28 cellular contexts compared by ENCODE assay signal in the genomic region with DNA sequence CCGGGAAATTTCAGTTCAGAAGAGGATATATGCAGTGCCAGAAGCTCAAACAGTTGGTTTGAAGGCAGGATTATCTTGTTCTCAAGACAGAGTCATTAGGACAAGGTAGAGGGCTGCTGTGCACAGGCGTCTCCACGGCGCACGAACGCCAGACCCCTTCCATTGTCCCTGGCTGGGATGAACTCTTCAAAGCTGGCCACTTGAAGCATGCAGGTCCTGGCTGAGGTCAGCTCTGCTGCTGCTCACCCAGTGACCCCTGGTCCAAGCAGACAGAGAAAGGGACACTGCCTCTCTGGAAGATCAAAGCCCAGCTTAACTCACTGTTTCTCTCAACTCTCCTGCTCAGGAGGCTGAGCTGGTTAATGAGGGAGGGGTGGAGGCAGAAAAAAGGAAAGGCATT.
A peak's percentile ranks its signal among the peaks of the same experiment; 100 is the strongest.
DNase-seq lines count a peak whose midpoint lies in the region; ATAC-seq and TF ChIP-seq lines count a peak whose summit lies in the region.
"Had no signal": no experiment of that assay in that cellular context is flagged by ENCODE, and none has a peak within 500 bp of the region (broad histone marks: within the 10 kb centered on the region; RNA-seq: fewer than 3 reads in every experiment).

No MANE protein-coding gene starts in this region.

- no peaks in the 10 kb centered on the region for H3K9me3 ChIP-seq in neural progenitor cell (ENCODE audit: low read depth)
- H3K9me3 ChIP-seq in uterus = no peaks in the 10 kb centered on the region
- H3K9me3 ChIP-seq: thoracic aorta, vagina had no signal

- H3K4me2 ChIP-seq in neural progenitor cell = peak overlapping the region; percentile 45

- H3K4me1 ChIP-seq in neural progenitor cell = peaks cover 14% of the 10 kb centered on the region
- no peaks in the 10 kb centered on the region for H3K4me1 ChIP-seq in uterus
- H3K4me1 ChIP-seq: vagina had no signal

- no peak overlapping the region for H3K9ac ChIP-seq in neural progenitor cell

- peaks cover 3% of the 10 kb centered on the region for H4K20me1 ChIP-seq in neural progenitor cell (ENCODE audit: low read depth)

- ATAC-seq in activated T-cell treated with anti-CD3 and anti-CD28 coated beads, Interleukin-2, amount 50 U/mL, for 72 hours (replicated peaks in 1 of 2) = no peak
- ATAC-seq in HG03354 (IDR thresholded peaks at IDR 0.05; ENCODE audit: poor library complexity, severe bottlenecking, unreplicated experiment) = no peak
- ATAC-seq: effector memory CD8-positive, alpha-beta T cell; left ventricle myocardium superior; naive thymus-derived CD4-positive, alpha-beta T cell had no signal

- no peaks in the 10 kb centered on the region for H3K79me2 ChIP-seq in neural progenitor cell (ENCODE audit: low read depth)

- H3K4me1 Mint-ChIP-seq in neural progenitor cell = peaks cover 29% of the 10 kb centered on the region
- H3K4me1 Mint-ChIP-seq in activated T-cell treated with anti-CD3 and anti-CD28 coated beads, Interleukin-2, amount 50 U/mL, for 72 hours (ENCODE audit: low read depth) = no peaks in the 10 kb centered on the region
- H3K4me1 Mint-ChIP-seq: activated CD4-positive, alpha-beta T cell treated with anti-CD3 and anti-CD28 coated beads, Interleukin-2, amount 10 ng/mL, durations not matched to agents 7 days and 5 days; activated naive CD8-positive, alpha-beta T cell treated with anti-CD3 and anti-CD28 coated beads, Interleukin-2, amount 10 ng/mL, durations not matched to agents 7 days and 5 days; B cell; CD4-positive, alpha-beta memory T cell; naive thymus-derived CD4-positive, alpha-beta T cell had no signal

- H2AFZ ChIP-seq in neural progenitor cell (replicated peaks) = no peak overlapping the region

- no peak for TF ChIP-seq POLR2A in uterus (IDR thresholded peaks at IDR 0.05)

- H3K36me3 Mint-ChIP-seq in neural progenitor cell = no peaks in the 10 kb centered on the region
- no peaks in the 10 kb centered on the region for H3K36me3 Mint-ChIP-seq in activated T-cell treated with anti-CD3 and anti-CD28 coated beads, Interleukin-2, amount 50 U/mL, for 72 hours (ENCODE audit: insufficient read depth in 2 of 2)
- H3K36me3 Mint-ChIP-seq: activated naive CD8-positive, alpha-beta T cell treated with anti-CD3 and anti-CD28 coated beads, Interleukin-2, amount 10 ng/mL, durations not matched to agents 7 days and 5 days; CD4-positive, alpha-beta memory T cell; naive thymus-derived CD4-positive, alpha-beta T cell had no signal

- H3K27ac ChIP-seq in neural progenitor cell = no peak overlapping the region
- no peak overlapping the region for H3K27ac ChIP-seq in uterus
- H3K27ac ChIP-seq: coronary artery, thoracic aorta, vagina had no signal

- H3K27ac Mint-ChIP-seq in neural progenitor cell = peak overlapping the region; percentile 78
- H3K27ac Mint-ChIP-seq in activated T-cell treated with anti-CD3 and anti-CD28 coated beads, Interleukin-2, amount 50 U/mL, for 72 hours = no peak overlapping the region
- H3K27ac Mint-ChIP-seq: activated CD4-positive, alpha-beta T cell treated with anti-CD3 and anti-CD28 coated beads, Interleukin-2, amount 10 ng/mL, durations not matched to agents 7 days and 5 days; activated naive CD8-positive, alpha-beta T cell treated with anti-CD3 and anti-CD28 coated beads, Interleukin-2, amount 10 ng/mL, durations not matched to agents 7 days and 5 days; B cell; CD4-positive, alpha-beta memory T cell; effector memory CD8-positive, alpha-beta T cell; naive thymus-derived CD4-positive, alpha-beta T cell; stimulated activated naive CD8-positive, alpha-beta T cell treated with anti-CD3 and anti-CD28 coated beads, Interleukin-15, Interleukin-2, amounts not matched to agents 100 ng/mL and 50 ng/mL, for 24 hours had no signal

- H3K4me3 ChIP-seq in neural progenitor cell (no peak overlapping the region), uterus (no peak overlapping the region)
- H3K4me3 ChIP-seq: coronary artery, thoracic aorta, vagina had no signal

- H3F3A ChIP-seq in neural progenitor cell (ENCODE audit: low read depth) = peaks cover 11% of the 10 kb centered on the region

- H3K27me3 ChIP-seq in neural progenitor cell (no peaks in the 10 kb centered on the region), uterus (no peaks in the 10 kb centered on the region)
- H3K27me3 ChIP-seq: vagina had no signal

- no peaks in the 10 kb centered on the region for H3K36me3 ChIP-seq in neural progenitor cell
- H3K36me3 ChIP-seq in uterus = no peaks in the 10 kb centered on the region
- H3K36me3 ChIP-seq: thoracic aorta, vagina had no signal

- DNase-seq in ELF-1 (ENCODE audit: low read depth, low spot score) (peak; percentile 86), NCI-H82 (lab: John Stamatoyannopoulos, UW) (peak; percentile 73), left kidney (ENCODE audit: low read depth, low spot score) (peak; percentile 46), neural progenitor cell (ENCODE audit: low spot score) (peak; percentile 80), NCI-H146 (lab: John Stamatoyannopoulos, UW) (no peak), uterus (no peak)
- no peak for DNase-seq in activated T-cell treated with anti-CD3 and anti-CD28 coated beads, Interleukin-2, amount 50 U/mL, for 72 hours
- DNase-seq: activated CD4-positive, alpha-beta T cell treated with anti-CD3 and anti-CD28 coated beads, Interleukin-2, amount 10 ng/mL, durations not matched to agents 7 days and 5 days; activated gamma-delta T cell treated with Interleukin-2 at 50 U/mL for 16 hours; activated naive CD8-positive, alpha-beta T cell treated with anti-CD3 and anti-CD28 coated beads, Interleukin-2, amount 10 ng/mL, durations not matched to agents 7 days and 5 days; caudate nucleus; CD4-positive, alpha-beta memory T cell; effector memory CD8-positive, alpha-beta T cell; Kasumi-1; left ventricle myocardium superior; naive thymus-derived CD4-positive, alpha-beta T cell; NCI-H1417; NCI-H2081 treated with DMSO at 0.1 percent for 48 hours; NCI-H345; NCI-H748 treated with DMSO at 0.1 percent for 48 hours; small intestine; T1000 had no signal

- H3K4me3 Mint-ChIP-seq in neural progenitor cell = peak overlapping the region; percentile 52
- H3K4me3 Mint-ChIP-seq in activated T-cell treated with anti-CD3 and anti-CD28 coated beads, Interleukin-2, amount 50 U/mL, for 72 hours = no peak overlapping the region
- H3K4me3 Mint-ChIP-seq: activated CD4-positive, alpha-beta T cell treated with anti-CD3 and anti-CD28 coated beads, Interleukin-2, amount 10 ng/mL, durations not matched to agents 7 days and 5 days; activated naive CD8-positive, alpha-beta T cell treated with anti-CD3 and anti-CD28 coated beads, Interleukin-2, amount 10 ng/mL, durations not matched to agents 7 days and 5 days; B cell; CD4-positive, alpha-beta memory T cell; effector memory CD8-positive, alpha-beta T cell; naive thymus-derived CD4-positive, alpha-beta T cell; stimulated activated naive CD8-positive, alpha-beta T cell treated with anti-CD3 and anti-CD28 coated beads, Interleukin-15, Interleukin-2, amounts not matched to agents 100 ng/mL and 50 ng/mL, for 24 hours had no signal

- H3K9me3 Mint-ChIP-seq in neural progenitor cell = no peaks in the 10 kb centered on the region
- H3K9me3 Mint-ChIP-seq in activated T-cell treated with anti-CD3 and anti-CD28 coated beads, Interleukin-2, amount 50 U/mL, for 72 hours = no peaks in the 10 kb centered on the region
- H3K9me3 Mint-ChIP-seq: activated CD4-positive, alpha-beta T cell treated with anti-CD3 and anti-CD28 coated beads, Interleukin-2, amount 10 ng/mL, durations not matched to agents 7 days and 5 days; activated naive CD8-positive, alpha-beta T cell treated with anti-CD3 and anti-CD28 coated beads, Interleukin-2, amount 10 ng/mL, durations not matched to agents 7 days and 5 days; CD4-positive, alpha-beta memory T cell; effector memory CD8-positive, alpha-beta T cell; naive thymus-derived CD4-positive, alpha-beta T cell; stimulated activated naive CD8-positive, alpha-beta T cell treated with anti-CD3 and anti-CD28 coated beads, Interleukin-15, Interleukin-2, amounts not matched to agents 100 ng/mL and 50 ng/mL, for 24 hours had no signal

- H3K27me3 Mint-ChIP-seq in neural progenitor cell (ENCODE audit: insufficient read depth, low read depth) = peaks cover 3% of the 10 kb centered on the region
- peaks cover 7% of the 10 kb centered on the region for H3K27me3 Mint-ChIP-seq in activated T-cell treated with anti-CD3 and anti-CD28 coated beads, Interleukin-2, amount 50 U/mL, for 72 hours (ENCODE audit: low read depth)

- TF ChIP-seq CTCF in neural progenitor cell (IDR thresholded peaks at IDR 0.05) (no peak), uterus (IDR thresholded peaks at IDR 0.05) (no peak)

- intact Hi-C loops in uterus (cut with DNase I; ENCODE audit: low total_unique reads) = no loop called here

Comparison
In these comparisons a context has a peak if more than half of its experiments do, and no peak if none do; other contexts are left out.
1. DNase-seq: peak in ELF-1 (single experiment), NCI-H82 (single experiment), left kidney (single experiment) and neural progenitor cell (single experiment); none in NCI-H146 (single experiment), activated T-cell treated with anti-CD3 and anti-CD28 coated beads, Interleukin-2, amount 50 U/mL, for 72 hours (0 of 2) and uterus (0 of 2).